ENCODE assay signal across 14 cellular contexts in the genomic region with DNA sequence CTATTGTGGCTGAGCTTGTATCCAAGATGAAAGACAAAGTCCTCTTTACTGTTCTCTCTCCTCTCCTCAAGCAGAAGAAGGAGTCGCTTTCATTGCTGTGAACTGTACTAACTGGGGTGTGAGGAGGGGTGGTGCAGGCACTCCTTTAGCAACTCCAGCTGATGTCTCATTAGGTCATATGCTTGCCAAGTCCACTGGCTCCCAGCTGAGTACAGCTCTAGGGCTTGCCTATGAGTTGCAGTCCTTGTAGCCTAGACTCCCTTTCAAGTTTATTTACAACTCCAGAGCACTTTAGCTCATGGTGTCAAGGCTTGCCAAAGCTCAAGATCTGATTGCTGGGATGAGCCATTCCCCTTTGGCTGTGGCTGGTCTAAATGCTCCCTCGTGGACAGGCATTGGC. TPM values are rescaled to one million over a fixed set of nuclear protein-coding genes. Genes with fewer than 3 reads are reported as not detected.
DNase-seq lines count a peak whose midpoint lies in the region; ATAC-seq and TF ChIP-seq lines count a peak whose summit lies in the region.
"Had no signal": no experiment of that assay in that cellular context is flagged by ENCODE, and none has a peak within 500 bp of the region (broad histone marks: within the 10 kb centered on the region; RNA-seq: fewer than 3 reads in every experiment).

No MANE protein-coding gene starts in this region.

- peak; percentile 1 for DNase-seq in amniotic epithelial cell (ENCODE audit: low read depth)
- peak; percentile 4 for DNase-seq in foreskin melanocyte
- DNase-seq in mucosa of descending colon = peak in 1 of 3 donors; percentile 2
- peak in 1 of 2 donors; percentile 47 for DNase-seq in aorta
- no peak for DNase-seq in hypothalamus (lab: John Stamatoyannopoulos, UW)
- no peak for DNase-seq in dermis blood vessel endothelial cell
- DNase-seq: CD8-positive, alpha-beta T cell; DND-41; GF-D8; Karpas-422; NCI-H187 treated with DMSO at 0.1 percent for 48 hours; NCI-H774; SJCRH30 had no signal

- H3K4me1 ChIP-seq in mucosa of descending colon (ENCODE audit: low read depth) (no peaks in the 10 kb centered on the region), aorta (ENCODE audit: control insufficient read depth in 1 of 2, insufficient read depth in 2 of 2, low read length in 2 of 2) (no peaks in the 10 kb centered on the region)
- H3K4me1 ChIP-seq: SJCRH30 had no signal

- intact Hi-C loops in mucosa of descending colon (cut with DNase I, micrococcal nuclease) = no loop called here
- intact Hi-C loops in aorta (cut with DNase I) = no loop called here

- H3K27ac ChIP-seq in aorta (ENCODE audit: low read depth in 1 of 2, low read length in 2 of 2) = no peak overlapping the region
- H3K27ac ChIP-seq: SJCRH30 had no signal

- H3K4me3 ChIP-seq in mucosa of descending colon (no peak overlapping the region), aorta (ENCODE audit: low read length in 2 of 2) (no peak overlapping the region)
- H3K4me3 ChIP-seq: SJCRH30 had no signal

- 87 to 88% methylated on average over 2 of the region's 2 CpGs for WGBS in aorta, 2 donors

- H3K27me3 ChIP-seq in aorta (ENCODE audit: control insufficient read depth in 1 of 2, insufficient read depth in 2 of 2, low read length in 1 of 2) = no peaks in the 10 kb centered on the region
- H3K27me3 ChIP-seq: SJCRH30 had no signal

- no peak for TF ChIP-seq CTCF in mucosa of descending colon (IDR thresholded peaks at IDR 0.05)

- peak; percentile 34 for ATAC-seq in mucosa of descending colon
- peak; percentile 86 for ATAC-seq in aorta (ENCODE audit: low FRiP score)
- ATAC-seq in HG03196 (IDR thresholded peaks at IDR 0.05; ENCODE audit: unreplicated experiment) = no peak
- ATAC-seq: CD8-positive, alpha-beta T cell had no signal

- H3K9me3 ChIP-seq in mucosa of descending colon (no peaks in the 10 kb centered on the region), aorta (ENCODE audit: control insufficient read depth, low read length) (no peaks in the 10 kb centered on the region)
- H3K9me3 ChIP-seq: SJCRH30 had no signal

- H3K36me3 ChIP-seq in mucosa of descending colon (ENCODE audit: low read depth) (no peaks in the 10 kb centered on the region), aorta (ENCODE audit: control insufficient read depth in 1 of 2, insufficient read depth in 2 of 2, low read length in 1 of 2) (no peaks in the 10 kb centered on the region)
- H3K36me3 ChIP-seq: SJCRH30 had no signal

RNA-seq across cellular contexts. Expression of gene PDGFD, which starts 55.1 kb away (rescaled TPM):
- total RNA-seq in mucosa of descending colon (1 to 10 TPM; 3.4 to 6.9 (median 5.7) TPM), aorta (10 to 100 TPM; 47.7 to 66.5 TPM), dermis blood vessel endothelial cell (22.1 and 34.9 TPM in 2 replicates)
- 100 to 1,000 TPM in 1 of 2 donors, 10 to 100 TPM in 1; 66.5 to 115 TPM for polyA plus RNA-seq in aorta

Comparison
In these comparisons a context has a peak if more than half of its experiments do, and no peak if none do; other contexts are left out.
1. DNase-seq: peak in amniotic epithelial cell (single experiment) and foreskin melanocyte (single experiment); none in hypothalamus (0 of 51) and dermis blood vessel endothelial cell (single experiment).